In genomic region chr4:190020790-190021717, GRCh38 we compare ENCODE assay signal across 9 cellular contexts. TPM values are rescaled to one million over a fixed set of nuclear protein-coding genes. Genes with fewer than 3 reads are reported as not detected.
DNase-seq lines count a peak whose midpoint lies in the region; ATAC-seq and TF ChIP-seq lines count a peak whose summit lies in the region.
"Had no signal": no experiment of that assay in that cellular context is flagged by ENCODE, and none has a peak within 500 bp of the region (broad histone marks: within the 10 kb centered on the region; RNA-seq: fewer than 3 reads in every experiment).

No MANE protein-coding gene starts in this region.

- peak overlapping the region; percentile 55 for H3K4me2 ChIP-seq in mesenchymal stem cell (ENCODE audit: low read length, poor library complexity, severe bottlenecking)

- no peak overlapping the region for H4K91ac ChIP-seq in mesenchymal stem cell (ENCODE audit: low read length)

- no peak overlapping the region for H3K4ac ChIP-seq in mesenchymal stem cell (ENCODE audit: low read depth in 1 of 2, low read length in 2 of 2)

- H3K79me1 ChIP-seq in mesenchymal stem cell (replicated peaks; ENCODE audit: low read length, poor library complexity, severe bottlenecking) = no peaks in the 10 kb centered on the region

- peaks cover 0 to 39% (median 10%) of the 10 kb centered on the region in 4 donors for H3K4me1 Mint-ChIP-seq in CD4-positive, CD25-positive, alpha-beta regulatory T cell

- H3K18ac ChIP-seq in mesenchymal stem cell (ENCODE audit: low read depth in 1 of 2, low read length in 2 of 2) = no peak overlapping the region

- H2AFZ ChIP-seq in mesenchymal stem cell (ENCODE audit: low read depth, low read length) = no peak overlapping the region

- no peak overlapping the region for H2BK12ac ChIP-seq in mesenchymal stem cell (ENCODE audit: low read length in 2 of 2)

- H3K23ac ChIP-seq in mesenchymal stem cell (ENCODE audit: low read length in 2 of 2) = no peak overlapping the region

- peak in 1 of 3 donors; percentile 15 for DNase-seq in CD4-positive, CD25-positive, alpha-beta regulatory T cell
- DNase-seq in RPMI8226 (peak; percentile 21), dorsolateral prefrontal cortex (peak in 1 of 10 donors; percentile 16), mesenchymal stem cell (no peak), mucosa of gallbladder (ENCODE audit: low spot score) (no peak), AML-193 (lab: John Stamatoyannopoulos, UW) (no peak), foreskin melanocyte (no peak)

- no peak overlapping the region for H3K27ac ChIP-seq in CD4-positive, CD25-positive, alpha-beta regulatory T cell (ENCODE audit: insufficient read depth, low read length, poor library complexity, severe bottlenecking)
- H3K27ac ChIP-seq in dorsolateral prefrontal cortex (no peak overlapping the region), mesenchymal stem cell (ENCODE audit: low read length, poor library complexity, severe bottlenecking) (no peak overlapping the region)

- H3K9me3 ChIP-seq in CD4-positive, CD25-positive, alpha-beta regulatory T cell (ENCODE audit: control insufficient read depth in 2 of 2, low read length in 2 of 2) = no peaks in the 10 kb centered on the region
- H3K9me3 ChIP-seq in mesenchymal stem cell (ENCODE audit: control insufficient read depth, low read length) = no peaks in the 10 kb centered on the region

- H2AK5ac ChIP-seq in mesenchymal stem cell (ENCODE audit: low read length, severe bottlenecking) = no peak overlapping the region

- H2BK120ac ChIP-seq in mesenchymal stem cell (ENCODE audit: low read depth, low read length) = no peak overlapping the region

- ATAC-seq in CD4-positive, CD25-positive, alpha-beta regulatory T cell (ENCODE audit: low read depth in 2 of 2) = no peak
- ATAC-seq in HG03045 (IDR thresholded peaks at IDR 0.05; ENCODE audit: unreplicated experiment) = no peak

- no peak overlapping the region for H4K8ac ChIP-seq in mesenchymal stem cell (ENCODE audit: low read length)

- peaks cover 6% of the 10 kb centered on the region for H3K27me3 ChIP-seq in CD4-positive, CD25-positive, alpha-beta regulatory T cell (ENCODE audit: control insufficient read depth, insufficient read depth, low read length)
- H3K27me3 ChIP-seq in dorsolateral prefrontal cortex (peaks cover 0 to 65% (median 53%) of the 10 kb centered on the region in 45 donors), mesenchymal stem cell (ENCODE audit: control insufficient read depth in 1 of 2, insufficient read depth in 1 of 2, low read length in 2 of 2) (peaks cover 53 to 57% of the 10 kb centered on the region in 2 experiments)

- H3K27ac Mint-ChIP-seq in CD4-positive, CD25-positive, alpha-beta regulatory T cell = no peak overlapping the region

- WGBS in mesenchymal stem cell = 8% methylated on average over 51 of the region's 55 CpGs

- no peak overlapping the region for H3K14ac ChIP-seq in mesenchymal stem cell (ENCODE audit: low read length in 2 of 2)

- H2BK5ac ChIP-seq in mesenchymal stem cell (ENCODE audit: low read depth, low read length, poor library complexity, severe bottlenecking) = no peak overlapping the region

- no peak for TF ChIP-seq CTCF in dorsolateral prefrontal cortex (IDR thresholded peaks at IDR 0.05 in 54 of 56, conservative IDR thresholded peaks at IDR 0.05 in 2 of 56; ENCODE audit: low read depth in 1 of 56, partially characterized antibody in 56 of 56)

- H3K4me1 ChIP-seq in CD4-positive, CD25-positive, alpha-beta regulatory T cell (ENCODE audit: control insufficient read depth, insufficient read depth, low read length, poor library complexity, severe bottlenecking) = peaks cover 11% of the 10 kb centered on the region
- H3K4me1 ChIP-seq in mesenchymal stem cell (ENCODE audit: control insufficient read depth, insufficient read depth, low read depth, low read length) = peaks cover 16% of the 10 kb centered on the region

- intact Hi-C loops in dorsolateral prefrontal cortex (cut with DNase I) = no loop called here

- no peak overlapping the region for H3K9ac ChIP-seq in mesenchymal stem cell (ENCODE audit: low read length)

- H3K36me3 Mint-ChIP-seq in CD4-positive, CD25-positive, alpha-beta regulatory T cell = peaks cover 3% of the 10 kb centered on the region

- H3K4me3 Mint-ChIP-seq in CD4-positive, CD25-positive, alpha-beta regulatory T cell = peak overlapping the region; percentile 56 to 81 (median 74)

- no peak overlapping the region for H2BK15ac ChIP-seq in mesenchymal stem cell (ENCODE audit: low read depth, poor library complexity, severe bottlenecking)

- H3K27me3 Mint-ChIP-seq in CD4-positive, CD25-positive, alpha-beta regulatory T cell = peaks cover 53% of the 10 kb centered on the region

- no peaks in the 10 kb centered on the region for H3K36me3 ChIP-seq in CD4-positive, CD25-positive, alpha-beta regulatory T cell (ENCODE audit: control insufficient read depth, insufficient read depth, low read length)
- no peaks in the 10 kb centered on the region for H3K36me3 ChIP-seq in mesenchymal stem cell (ENCODE audit: control insufficient read depth in 1 of 2, insufficient read depth in 2 of 2, low read depth in 1 of 2, low read length in 2 of 2)

- H3K9me3 Mint-ChIP-seq in CD4-positive, CD25-positive, alpha-beta regulatory T cell = peaks cover 0 to 13% (median 0%) of the 10 kb centered on the region in 7 donors

- no peak overlapping the region for H3K4me3 ChIP-seq in CD4-positive, CD25-positive, alpha-beta regulatory T cell (ENCODE audit: low read depth, low read length)
- H3K4me3 ChIP-seq in dorsolateral prefrontal cortex (peak overlapping the region in 40 of 59 donors; percentile 9 to 59 (median 34)), mesenchymal stem cell (ENCODE audit: insufficient read depth in 1 of 2, low read depth in 1 of 2, low read length in 2 of 2) (peak overlapping the region in 1 of 2 experiments; percentile 8)

RNA-seq across cellular contexts. Expression of gene FRG2, which starts 6.0 kb away (rescaled TPM):
- not detected for total RNA-seq in CD4-positive, CD25-positive, alpha-beta regulatory T cell
- polyA plus RNA-seq in CD4-positive, CD25-positive, alpha-beta regulatory T cell = not detected
- total RNA-seq in dorsolateral prefrontal cortex (not detected), mucosa of gallbladder (not detected)
- not detected for polyA plus RNA-seq in mesenchymal stem cell (2013, experiment 1 of 2)
- not detected for polyA plus RNA-seq in mesenchymal stem cell (2013, experiment 2 of 2)

RNA-seq across cellular contexts. Expression of gene DBET, which starts 43.2 kb away (rescaled TPM):
- total RNA-seq in CD4-positive, CD25-positive, alpha-beta regulatory T cell = not detected
- not detected for polyA plus RNA-seq in CD4-positive, CD25-positive, alpha-beta regulatory T cell
- total RNA-seq in dorsolateral prefrontal cortex = under 1 TPM in 16 of 120 experiments, not detected in 104; 0.10 to 0.71 (median 0.15) TPM
- not detected for polyA plus RNA-seq in mesenchymal stem cell (2013, experiment 1 of 2)
- polyA plus RNA-seq in mesenchymal stem cell (2013, experiment 2 of 2) = not detected
- total RNA-seq in mucosa of gallbladder = not detected
- total RNA-seq: activated CD8-positive, alpha-beta memory T cell treated with anti-CD3 and anti-CD28 coated beads for 36 hours had no signal
